11 cellular contexts compared by ENCODE assay signal in the genomic region with DNA sequence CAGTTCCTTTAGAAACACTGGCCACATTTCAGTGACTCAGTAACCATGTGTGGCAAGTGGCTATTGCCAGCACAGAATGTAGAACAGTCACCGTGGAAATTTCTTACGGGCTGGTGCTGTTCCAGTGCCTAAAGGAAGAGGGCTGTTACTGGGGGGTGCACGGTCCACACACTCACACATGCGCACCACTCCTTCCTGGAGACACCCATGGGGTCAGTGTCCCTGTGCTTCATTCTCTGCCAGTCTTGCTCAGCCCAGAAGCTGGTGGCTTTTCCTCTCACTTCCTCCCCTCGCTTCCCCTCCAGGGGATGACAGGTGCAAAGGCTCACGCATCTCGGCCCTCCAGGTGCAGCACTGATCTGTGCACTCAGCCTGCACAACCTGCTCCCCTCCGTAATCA.
A peak's percentile ranks its signal among the peaks of the same experiment; 100 is the strongest.
DNase-seq lines count a peak whose midpoint lies in the region; ATAC-seq and TF ChIP-seq lines count a peak whose summit lies in the region.
"Had no signal": no experiment of that assay in that cellular context is flagged by ENCODE, and none has a peak within 500 bp of the region (broad histone marks: within the 10 kb centered on the region; RNA-seq: fewer than 3 reads in every experiment).

No MANE protein-coding gene starts in this region.

- no peaks in the 10 kb centered on the region for H3K9me3 Mint-ChIP-seq in stimulated activated naive CD8-positive, alpha-beta T cell treated with anti-CD3 and anti-CD28 coated beads, Interleukin-15, amount 100 ng/mL, for 72 hours
- H3K9me3 Mint-ChIP-seq in progenitor cell of endocrine pancreas (ENCODE audit: low read depth), result no peaks in the 10 kb centered on the region

- no peaks in the 10 kb centered on the region for H3K27me3 ChIP-seq in SJCRH30

- no peak overlapping the region for H3K4me3 ChIP-seq in NB4 (ENCODE audit: low read depth, low read length)
- H3K4me3 ChIP-seq in SJCRH30, result no peak overlapping the region
- H3K4me3 ChIP-seq: A549 had no signal

- TF ChIP-seq CTCF in NB4 (IDR thresholded peaks at IDR 0.05; ENCODE audit: low read depth, low read length) (no peak), progenitor cell of endocrine pancreas (IDR thresholded peaks at IDR 0.05; ENCODE audit: unreplicated experiment) (no peak)

- H3K27ac Mint-ChIP-seq in stimulated activated naive CD8-positive, alpha-beta T cell treated with anti-CD3 and anti-CD28 coated beads, Interleukin-15, amount 100 ng/mL, for 72 hours, result peak overlapping the region in 1 of 2 donors; percentile 37
- H3K27ac Mint-ChIP-seq in progenitor cell of endocrine pancreas, result no peak overlapping the region

- peaks cover 9% of the 10 kb centered on the region for H3K36me3 ChIP-seq in SJCRH30

- no peak overlapping the region for H3K27ac ChIP-seq in SJCRH30
- H3K27ac ChIP-seq: A549 had no signal

- DNase-seq in stimulated activated naive CD8-positive, alpha-beta T cell treated with anti-CD3 and anti-CD28 coated beads, Interleukin-15, Interleukin-2, amounts not matched to agents 100 U/mL and 50 U/mL, for 24 hours, result no peak
- DNase-seq in stimulated activated naive CD8-positive, alpha-beta T cell treated with anti-CD3 and anti-CD28 coated beads, Interleukin-15, amount 100 ng/mL, for 72 hours, result no peak
- peak; percentile 13 for DNase-seq in NB4 (ENCODE audit: low read depth)
- DNase-seq in NCI-H2107 treated with DMSO at 0.1 percent for 48 hours (lab: John Stamatoyannopoulos, UW; ENCODE audit: unreplicated experiment), result no peak
- no peak for DNase-seq in progenitor cell of endocrine pancreas (ENCODE audit: low spot score, unreplicated experiment)
- no peak for DNase-seq in NCI-H524 (lab: John Stamatoyannopoulos, UW)
- DNase-seq in SJCRH30, result no peak
- DNase-seq: activated CD8-positive, alpha-beta T cell treated with anti-CD3 and anti-CD28 coated beads, Interleukin-2, amount 10 ng/mL, durations not matched to agents 7 days and 5 days; NCI-H774 had no signal

- H3K4me1 Mint-ChIP-seq in stimulated activated naive CD8-positive, alpha-beta T cell treated with anti-CD3 and anti-CD28 coated beads, Interleukin-15, amount 100 ng/mL, for 72 hours, result peaks cover 3% of the 10 kb centered on the region
- H3K4me1 Mint-ChIP-seq in progenitor cell of endocrine pancreas (ENCODE audit: low read depth), result peaks cover 2% of the 10 kb centered on the region

- no peak overlapping the region for H3K4me3 Mint-ChIP-seq in stimulated activated naive CD8-positive, alpha-beta T cell treated with anti-CD3 and anti-CD28 coated beads, Interleukin-15, amount 100 ng/mL, for 72 hours
- no peak overlapping the region for H3K4me3 Mint-ChIP-seq in progenitor cell of endocrine pancreas (ENCODE audit: low read depth)
- H3K4me3 Mint-ChIP-seq: activated CD8-positive, alpha-beta T cell treated with anti-CD3 and anti-CD28 coated beads, Interleukin-2, amount 10 ng/mL, durations not matched to agents 7 days and 5 days had no signal

- peaks cover under 1% of the 10 kb centered on the region; the same call in 1 of the 2 replicates for H3K4me1 ChIP-seq in SJCRH30
- H3K4me1 ChIP-seq: A549 had no signal

- peaks cover 30% of the 10 kb centered on the region for H3K36me3 Mint-ChIP-seq in progenitor cell of endocrine pancreas (ENCODE audit: insufficient read depth)

- H3K27me3 Mint-ChIP-seq in stimulated activated naive CD8-positive, alpha-beta T cell treated with anti-CD3 and anti-CD28 coated beads, Interleukin-15, amount 100 ng/mL, for 72 hours, result no peaks in the 10 kb centered on the region
- no peaks in the 10 kb centered on the region for H3K27me3 Mint-ChIP-seq in progenitor cell of endocrine pancreas

- ATAC-seq in stimulated activated naive CD8-positive, alpha-beta T cell treated with anti-CD3 and anti-CD28 coated beads, Interleukin-15, Interleukin-2, amounts not matched to agents 100 U/mL and 50 U/mL, for 24 hours, result peak; percentile 45
- ATAC-seq in stimulated activated naive CD8-positive, alpha-beta T cell treated with anti-CD3 and anti-CD28 coated beads, Interleukin-15, amount 100 ng/mL, for 72 hours, result no peak
- peak; percentile 83 for ATAC-seq in HG02852 (IDR thresholded peaks at IDR 0.05; ENCODE audit: unreplicated experiment)
- ATAC-seq: A549; activated CD8-positive, alpha-beta T cell treated with anti-CD3 and anti-CD28 coated beads, Interleukin-2, amount 10 ng/mL, durations not matched to agents 7 days and 5 days had no signal

- TF ChIP-seq POLR2A in NB4 (IDR thresholded peaks at IDR 0.05; ENCODE audit: extremely low read depth, insufficient read length), result no peak

- no peaks in the 10 kb centered on the region for H3K9me3 ChIP-seq in SJCRH30 (replicated peaks)
- H3K9me3 ChIP-seq: A549 had no signal
